In the genomic region with DNA sequence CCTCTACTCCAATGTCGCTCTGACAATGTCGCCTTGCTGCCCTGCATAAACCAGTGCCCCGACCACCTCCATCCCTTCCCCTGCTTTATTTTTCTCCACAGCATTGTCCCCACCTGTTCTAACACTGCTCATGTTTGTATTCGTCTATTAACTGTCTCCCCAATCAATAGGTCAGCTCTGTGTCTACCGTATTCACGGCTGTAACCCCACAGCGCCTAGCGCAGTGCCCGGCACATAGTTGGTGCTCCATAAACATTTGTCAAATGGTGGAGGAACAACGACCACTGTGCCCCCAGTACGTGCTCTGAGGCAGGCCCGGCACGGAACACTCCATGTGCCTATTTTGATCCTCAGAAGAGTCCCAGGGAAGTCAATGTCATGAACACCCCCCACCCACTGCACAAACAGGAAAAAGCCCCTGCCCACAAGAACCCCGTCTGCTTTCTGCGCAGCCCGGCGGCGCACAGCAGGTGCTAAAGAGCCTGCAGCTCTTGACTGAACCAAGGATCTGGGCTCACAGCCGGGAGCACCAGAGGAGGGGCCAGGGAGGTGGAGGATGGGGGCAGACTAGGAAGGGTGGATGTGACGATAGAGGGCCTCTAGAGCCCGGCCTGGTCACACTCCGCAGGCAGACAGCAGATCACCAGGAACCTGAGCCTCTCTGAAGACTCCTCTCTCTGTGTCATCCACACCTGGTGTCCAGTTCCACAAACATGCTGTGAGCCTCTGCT, we compare ENCODE assay signal across 17 cellular contexts. TPM values are rescaled to one million over a fixed set of nuclear protein-coding genes. Genes with fewer than 3 reads are reported as not detected.
A peak's percentile ranks its signal among the peaks of the same experiment; 100 is the strongest.
DNase-seq lines count a peak whose midpoint lies in the region; ATAC-seq, FAIRE-seq and TF ChIP-seq lines count a peak whose summit lies in the region.
"Had no signal": no experiment of that assay in that cellular context is flagged by ENCODE, and none has a peak within 500 bp of the region (broad histone marks: within the 10 kb centered on the region; RNA-seq: fewer than 3 reads in every experiment).

No MANE protein-coding gene starts in this region.

- H3K4me3 Mint-ChIP-seq in GM23338: no peak overlapping the region

- peaks cover 18% of the 10 kb centered on the region; the same call in 2 of the 3 replicates for H3K4me1 Mint-ChIP-seq in GM23338

- H3K27ac ChIP-seq in 22Rv1: peak overlapping the region; percentile 92
- H3K27ac ChIP-seq in GM23338 (ENCODE audit: low read depth): no peak overlapping the region
- H3K27ac ChIP-seq in RWPE1: peak overlapping the region; percentile 82
- peak overlapping the region in 1 of 3 donors; percentile 37 for H3K27ac ChIP-seq in right lobe of liver
- H3K27ac ChIP-seq: ascending aorta had no signal

- no peaks in the 10 kb centered on the region for H3K36me3 ChIP-seq in GM23338 (ENCODE audit: insufficient read depth)
- H3K36me3 ChIP-seq in right lobe of liver: no peaks in the 10 kb centered on the region
- H3K36me3 ChIP-seq: ascending aorta, spleen had no signal

- peak overlapping the region; percentile 40 for H3K27ac Mint-ChIP-seq in GM23338

- H3K27me3 ChIP-seq in GM23338 (ENCODE audit: insufficient read depth) (no peaks in the 10 kb centered on the region), right lobe of liver (no peaks in the 10 kb centered on the region)
- H3K27me3 ChIP-seq: ascending aorta had no signal

- H3K9me3 Mint-ChIP-seq in GM23338: no peaks in the 10 kb centered on the region

- CTCF ChIA-PET in RWPE1 (lab: Yijun Ruan, JAX): no interaction called here

- H3K4me1 ChIP-seq in GM23338 (ENCODE audit: insufficient read depth) (no peaks in the 10 kb centered on the region; the same call in 1 of the 2 replicates), right lobe of liver (peaks cover 0 to 50% (median 25%) of the 10 kb centered on the region in 4 donors)

- POLR2A ChIA-PET in RWPE1 (lab: Yijun Ruan, JAX; ENCODE audit: low non-redundant PET): no interaction called here

- no peak for FAIRE-seq in HTR-8/SVneo (lab: Jason Lieb, UNC)

- TF ChIP-seq POLR2A in right lobe of liver (IDR thresholded peaks at IDR 0.05): no peak

- no peaks in the 10 kb centered on the region for H4K20me1 ChIP-seq in GM23338 (replicated peaks; ENCODE audit: insufficient read depth)

- H3K27me3 Mint-ChIP-seq in GM23338 (ENCODE audit: insufficient read depth, low read depth, poor library complexity): peaks cover 13% of the 10 kb centered on the region

- ATAC-seq in GM23338 (peak; percentile 81), right lobe of liver (peak in 3 of 4 donors; percentile 3 to 14 (median 7)), esophagus mucosa (no peak)

- TF ChIP-seq CTCF in 22Rv1 (IDR thresholded peaks at IDR 0.05): no peak
- no peak for TF ChIP-seq CTCF in GM23338 (conservative IDR thresholded peaks at IDR 0.05; ENCODE audit: low read depth in 2 of 2)
- TF ChIP-seq CTCF in RWPE1 (conservative IDR thresholded peaks at IDR 0.05; ENCODE audit: low read depth): no peak
- no peak for TF ChIP-seq CTCF in right lobe of liver (IDR thresholded peaks at IDR 0.05)

- no peaks in the 10 kb centered on the region for H3F3A ChIP-seq in GM23338 (replicated peaks; ENCODE audit: low read depth)

- intact Hi-C loops in right lobe of liver (cut with DNase I): no loop called here
- intact Hi-C loops in posterior vena cava (cut with DNase I): loop anchor here in 1 of 2 donors (10.0 kb wide), 1 partner anchor 422 kb away; no protein-coding TSS in a partner anchor

- no peaks in the 10 kb centered on the region for H3K36me3 Mint-ChIP-seq in GM23338 (ENCODE audit: low read depth)

- peak overlapping the region; percentile 47; the same call in 1 of the 2 replicates for H2AFZ ChIP-seq in GM23338

- H3K79me2 ChIP-seq in GM23338 (replicated peaks; ENCODE audit: insufficient read depth): no peaks in the 10 kb centered on the region

- H3K9me2 ChIP-seq in GM23338 (ENCODE audit: insufficient read depth): no peaks in the 10 kb centered on the region

- DNase-seq in GM23338 (ENCODE audit: low spot score): no peak
- no peak for DNase-seq in RWPE1 (ENCODE audit: low spot score)
- no peak for DNase-seq in right lobe of liver
- DNase-seq in posterior vena cava (ENCODE audit: low spot score): no peak
- DNase-seq in SK-N-DZ (ENCODE audit: low spot score): no peak
- DNase-seq in HTR-8/SVneo (ENCODE audit: insufficient read length, low spot score): no peak
- DNase-seq: activated effector memory CD4-positive, alpha-beta T cell treated with anti-CD3 and anti-CD28 coated beads, Interleukin-2, amount 50 U/mL, for 16 hours; DND-41; mammary epithelial cell; NCI-H2171 treated with DMSO at 0.1 percent for 48 hours; spleen had no signal

- WGBS in right lobe of liver (ENCODE audit: insufficient coverage, low coverage, low lambda C conversion rate, missing lambda C conversion rate): 52% methylated on average over 15 of the region's 22 CpGs

- H3K4me2 ChIP-seq in GM23338: no peak overlapping the region; the same call in 1 of the 2 replicates

- H3K4me3 ChIP-seq in GM23338: no peak overlapping the region
- H3K4me3 ChIP-seq in right lobe of liver: no peak overlapping the region
- H3K4me3 ChIP-seq: ascending aorta, spleen had no signal

- no peaks in the 10 kb centered on the region for H3K9me3 ChIP-seq in right lobe of liver
- H3K9me3 ChIP-seq: ascending aorta, spleen had no signal

TF ChIP-seq in GM23338, 12 proteins besides CTCF, POLR2A, EP300 and RAD21 (continues in another document):
- no peak for TF ChIP-seq REST (IDR thresholded peaks at IDR 0.05; ENCODE audit: unreplicated experiment)
- no peak for TF ChIP-seq NANOG (IDR thresholded peaks at IDR 0.05; ENCODE audit: borderline replicate concordance)
- no peak for TF ChIP-seq ETS1 (IDR thresholded peaks at IDR 0.05)
- no peak for TF ChIP-seq ZNF114 (CRISPR knock-in tag; IDR thresholded peaks at IDR 0.05)
- TF ChIP-seq STAT1 (IDR thresholded peaks at IDR 0.05; ENCODE audit: unreplicated experiment): no peak

RNA-seq across cellular contexts. Expression of gene CEACAM16, which starts 1.8 kb away (rescaled TPM):
- total RNA-seq in GM23338 (2014; rRNA removed; shearing (Covaris generic)): not detected in 2 replicates
- polyA plus RNA-seq in GM23338 (2016; fragmentation: Nextera tagmentation; extraction: Ambion mirVana): not detected in 2 replicates
- not detected for total RNA-seq in right lobe of liver
- not detected for total RNA-seq in posterior vena cava
- not detected for total RNA-seq in esophagus mucosa
- polyA plus RNA-seq in SK-N-DZ (2014; cell fraction: cytosol; rRNA removed): not detected in 2 replicates
- not detected in 2 replicates for polyA plus RNA-seq in SK-N-DZ (2014; cell fraction: nucleus; rRNA removed)
- total RNA-seq: ascending aorta, mammary epithelial cell, omental fat pad, RPMI7951, spleen, subcutaneous adipose tissue had no signal
- polyA plus RNA-seq: mammary epithelial cell, spleen had no signal

RNA-seq across cellular contexts. Expression of gene CEACAM19, which starts 25.8 kb away (rescaled TPM):
- 0.16 and 0.38 TPM in 2 replicates for total RNA-seq in GM23338 (2014; rRNA removed; shearing (Covaris generic))
- 0.56 and 0.76 TPM in 2 replicates for polyA plus RNA-seq in GM23338 (2016; fragmentation: Nextera tagmentation; extraction: Ambion mirVana)
- total RNA-seq in right lobe of liver: 1 to 10 TPM; 3.3 to 9.0 (median 4.5) TPM
- total RNA-seq in posterior vena cava: 1 to 10 TPM; 4.1 to 7.8 TPM
- total RNA-seq in esophagus mucosa: 8.0 TPM
- polyA plus RNA-seq in SK-N-DZ (2014; cell fraction: cytosol; rRNA removed): 0.08 and 0.18 TPM in 2 replicates
- polyA plus RNA-seq in SK-N-DZ (2014; cell fraction: nucleus; rRNA removed): 0.07 and 0.75 TPM in 2 replicates

RNA-seq across cellular contexts. Expression of gene BCL3, which starts 51.4 kb away (rescaled TPM):
- 0.62 and 1.4 TPM in 2 replicates for total RNA-seq in GM23338 (2014; rRNA removed; shearing (Covaris generic))
- 3.3 and 4.1 TPM in 2 replicates for polyA plus RNA-seq in GM23338 (2016; fragmentation: Nextera tagmentation; extraction: Ambion mirVana)
- 10 to 100 TPM; 24.1 to 95.6 (median 31.3) TPM for total RNA-seq in right lobe of liver
- 10 to 100 TPM; 37.6 to 40.4 TPM for total RNA-seq in posterior vena cava
- total RNA-seq in esophagus mucosa: 67.6 TPM
- 0.08 and 0.69 TPM in 2 replicates for polyA plus RNA-seq in SK-N-DZ (2014; cell fraction: cytosol; rRNA removed)
- 0.34 and 1.4 TPM in 2 replicates for polyA plus RNA-seq in SK-N-DZ (2014; cell fraction: nucleus; rRNA removed)

RNA-seq across cellular contexts. Expression of gene PVR, which starts 53.4 kb away (rescaled TPM):
- 15.0 and 19.0 TPM in 2 replicates for total RNA-seq in GM23338 (2014; rRNA removed; shearing (Covaris generic))
- polyA plus RNA-seq in GM23338 (2016; fragmentation: Nextera tagmentation; extraction: Ambion mirVana): 3.6 and 4.8 TPM in 2 replicates
- total RNA-seq in right lobe of liver: 10 to 100 TPM; 26.6 to 66.6 (median 55.5) TPM
- 10 to 100 TPM; 22.4 to 35.6 TPM for total RNA-seq in posterior vena cava
- total RNA-seq in esophagus mucosa: 11.8 TPM
- polyA plus RNA-seq in SK-N-DZ (2014; cell fraction: cytosol; rRNA removed): 16.6 and 18.6 TPM in 2 replicates
- 8.1 and 8.3 TPM in 2 replicates for polyA plus RNA-seq in SK-N-DZ (2014; cell fraction: nucleus; rRNA removed)

Comparison
In these comparisons a context has a peak if more than half of its experiments do, and no peak if none do; other contexts are left out.
1. RNA of gene BCL3, which starts 51.4 kb away (total RNA-seq): 67.6 TPM in esophagus mucosa (single experiment), 37.6 to 40.4 TPM in posterior vena cava and 24.1 to 95.6 TPM in right lobe of liver; 0.62 to 1.4 TPM in GM23338; every median in the first group is over 10 times any median in the second.